Comparison of ENCODE assay signal across 1 cellular context in the genomic region with DNA sequence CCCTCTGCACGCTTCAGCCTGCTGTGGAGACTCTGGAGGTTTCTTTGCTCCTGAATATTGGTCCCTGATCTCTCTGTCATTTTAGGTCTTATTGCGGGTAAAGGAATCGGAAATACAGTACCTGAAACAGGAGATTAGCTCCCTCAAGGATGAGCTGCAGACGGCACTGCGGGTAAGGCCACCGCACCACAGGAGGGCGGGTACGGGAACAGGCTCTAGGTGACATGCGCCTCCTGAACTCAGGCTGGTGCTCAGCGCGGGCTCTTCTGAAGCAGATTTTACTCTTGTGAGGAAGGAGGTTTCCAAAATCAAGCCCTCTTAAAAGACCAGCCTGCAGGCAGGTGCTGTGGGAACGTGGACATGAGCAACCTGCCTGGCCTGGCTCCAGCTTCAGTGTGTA.
TF ChIP-seq lines count a peak whose summit lies in the region.

No MANE protein-coding gene starts in this region.

TF ChIP-seq in GM23338, 12 proteins besides CTCF, POLR2A, EP300 and RAD21 (continued from another document):
- TF ChIP-seq CREB1 (CRISPR knock-in tag; IDR thresholded peaks at IDR 0.05; ENCODE audit: low read depth) (no peak), STAT1 (IDR thresholded peaks at IDR 0.05; ENCODE audit: unreplicated experiment) (no peak), ZNF462 (CRISPR knock-in tag; IDR thresholded peaks at IDR 0.05) (no peak), NANOG (IDR thresholded peaks at IDR 0.05; ENCODE audit: borderline replicate concordance) (no peak), ZNF114 (CRISPR knock-in tag; IDR thresholded peaks at IDR 0.05) (no peak)
- TF ChIP-seq, protein P1, sequence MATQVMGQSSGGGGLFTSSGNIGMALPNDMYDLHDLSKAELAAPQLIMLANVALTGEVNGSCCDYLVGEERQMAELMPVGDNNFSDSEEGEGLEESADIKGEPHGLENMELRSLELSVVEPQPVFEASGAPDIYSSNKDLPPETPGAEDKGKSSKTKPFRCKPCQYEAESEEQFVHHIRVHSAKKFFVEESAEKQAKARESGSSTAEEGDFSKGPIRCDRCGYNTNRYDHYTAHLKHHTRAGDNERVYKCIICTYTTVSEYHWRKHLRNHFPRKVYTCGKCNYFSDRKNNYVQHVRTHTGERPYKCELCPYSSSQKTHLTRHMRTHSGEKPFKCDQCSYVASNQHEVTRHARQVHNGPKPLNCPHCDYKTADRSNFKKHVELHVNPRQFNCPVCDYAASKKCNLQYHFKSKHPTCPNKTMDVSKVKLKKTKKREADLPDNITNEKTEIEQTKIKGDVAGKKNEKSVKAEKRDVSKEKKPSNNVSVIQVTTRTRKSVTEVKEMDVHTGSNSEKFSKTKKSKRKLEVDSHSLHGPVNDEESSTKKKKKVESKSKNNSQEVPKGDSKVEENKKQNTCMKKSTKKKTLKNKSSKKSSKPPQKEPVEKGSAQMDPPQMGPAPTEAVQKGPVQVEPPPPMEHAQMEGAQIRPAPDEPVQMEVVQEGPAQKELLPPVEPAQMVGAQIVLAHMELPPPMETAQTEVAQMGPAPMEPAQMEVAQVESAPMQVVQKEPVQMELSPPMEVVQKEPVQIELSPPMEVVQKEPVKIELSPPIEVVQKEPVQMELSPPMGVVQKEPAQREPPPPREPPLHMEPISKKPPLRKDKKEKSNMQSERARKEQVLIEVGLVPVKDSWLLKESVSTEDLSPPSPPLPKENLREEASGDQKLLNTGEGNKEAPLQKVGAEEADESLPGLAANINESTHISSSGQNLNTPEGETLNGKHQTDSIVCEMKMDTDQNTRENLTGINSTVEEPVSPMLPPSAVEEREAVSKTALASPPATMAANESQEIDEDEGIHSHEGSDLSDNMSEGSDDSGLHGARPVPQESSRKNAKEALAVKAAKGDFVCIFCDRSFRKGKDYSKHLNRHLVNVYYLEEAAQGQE (IDR thresholded peaks at IDR 0.05; ENCODE audit: unreplicated experiment), result no peak
TF ChIP-seq in GM23338: peak in this region for 0.
